ENCODE assay signal across 22 cellular contexts in the genomic region with DNA sequence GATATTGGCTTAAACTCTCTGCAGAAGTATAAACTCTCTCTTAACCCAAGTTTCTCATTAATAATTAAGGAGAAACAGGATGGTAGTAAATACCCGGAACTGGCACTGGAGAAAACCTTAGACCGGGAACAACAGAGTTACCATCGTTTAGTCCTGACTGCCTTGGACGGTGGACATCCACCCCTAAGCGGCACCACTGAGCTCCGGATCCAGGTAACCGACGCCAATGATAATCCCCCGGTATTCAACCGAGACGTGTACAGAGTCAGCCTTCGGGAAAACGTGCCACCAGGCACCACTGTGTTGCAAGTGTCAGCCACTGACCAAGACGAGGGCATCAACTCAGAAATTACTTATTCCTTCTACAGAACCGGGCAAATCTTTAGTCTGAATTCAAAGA. TPM values are rescaled to one million over a fixed set of nuclear protein-coding genes. Genes with fewer than 3 reads are reported as not detected.
DNase-seq lines count a peak whose midpoint lies in the region; FAIRE-seq and TF ChIP-seq lines count a peak whose summit lies in the region.
"Had no signal": no experiment of that assay in that cellular context is flagged by ENCODE, and none has a peak within 500 bp of the region (broad histone marks: within the 10 kb centered on the region; RNA-seq: fewer than 3 reads in every experiment).

No MANE protein-coding gene starts in this region.

- BruUV-seq in Caco-2 (replicated peaks; lab: Mats Ljungman, UMichigan): TSS peak; percentile 45

- H3K4me2 ChIP-seq in osteoblast (ENCODE audit: insufficient read depth, low read length): no peak overlapping the region

- H3K4me1 ChIP-seq in ACC112 (ENCODE audit: control insufficient read depth, insufficient read depth, low read length, unreplicated experiment): no peaks in the 10 kb centered on the region
- no peaks in the 10 kb centered on the region for H3K4me1 ChIP-seq in Caco-2
- no peaks in the 10 kb centered on the region for H3K4me1 ChIP-seq in osteoblast (ENCODE audit: insufficient read depth, low read length)
- no peaks in the 10 kb centered on the region for H3K4me1 ChIP-seq in small intestine (ENCODE audit: control insufficient read depth in 2 of 2, insufficient read depth in 1 of 2, low read depth in 1 of 2, low read length in 1 of 2)
- H3K4me1 ChIP-seq: parathyroid adenoma, sigmoid colon, suprapubic skin had no signal

- POLR2A ChIA-PET in Caco-2 (lab: Charles Lee): no interaction called here

- H2AFZ ChIP-seq in ACC112 (ENCODE audit: low read length, unreplicated experiment) (no peak overlapping the region), osteoblast (ENCODE audit: low read length) (no peak overlapping the region)
- H2AFZ ChIP-seq: parathyroid adenoma had no signal

- peaks cover 79% of the 10 kb centered on the region for H3K27me3 ChIP-seq in ACC112 (ENCODE audit: insufficient read depth, low read length)
- H3K27me3 ChIP-seq in Caco-2 (replicated peaks; ENCODE audit: control insufficient read depth, insufficient read depth, low read length): no peaks in the 10 kb centered on the region
- no peaks in the 10 kb centered on the region for H3K27me3 ChIP-seq in osteoblast (ENCODE audit: insufficient read depth, low read length)
- H3K27me3 ChIP-seq in small intestine (ENCODE audit: control insufficient read depth in 2 of 2, insufficient read depth in 2 of 2, low read length in 2 of 2): peaks cover 0 to 25% of the 10 kb centered on the region in 2 donors

- no peaks in the 10 kb centered on the region for H4K20me1 ChIP-seq in osteoblast (ENCODE audit: insufficient read depth, low read length)

- H3K4me3 ChIP-seq in ACC112 (ENCODE audit: low read depth, low read length) (peak overlapping the region; percentile 45; the same call in 1 of the 2 replicates), Caco-2 (ENCODE audit: low read depth, low read length) (no peak overlapping the region), coronary artery (peak overlapping the region; percentile 53), osteoblast (ENCODE audit: insufficient read depth, low read length) (peak overlapping the region; percentile 51), small intestine (ENCODE audit: low read depth in 1 of 2, low read length in 2 of 2) (no peak overlapping the region)

- H3K9me3 ChIP-seq in Caco-2 (peaks cover 17% of the 10 kb centered on the region), osteoblast (ENCODE audit: low read depth, low read length) (peaks cover 21% of the 10 kb centered on the region), small intestine (ENCODE audit: control insufficient read depth, low read depth) (no peaks in the 10 kb centered on the region)

- H3K4me3 Mint-ChIP-seq in Caco-2 (ENCODE audit: unreplicated experiment): peak overlapping the region; percentile 28

- H3K4me1 Mint-ChIP-seq in Caco-2 (ENCODE audit: low read depth, unreplicated experiment): no peaks in the 10 kb centered on the region
- H3K4me1 Mint-ChIP-seq: memory B cell had no signal

- H3K79me2 ChIP-seq in ACC112 (ENCODE audit: control insufficient read depth, insufficient read depth, low read length, unreplicated experiment): no peaks in the 10 kb centered on the region
- no peaks in the 10 kb centered on the region for H3K79me2 ChIP-seq in osteoblast (ENCODE audit: insufficient read depth, low read length)
- H3K79me2 ChIP-seq: parathyroid adenoma had no signal

- H3K27ac ChIP-seq in ACC112 (ENCODE audit: low read depth, low read length) (no peak overlapping the region), coronary artery (no peak overlapping the region), osteoblast (ENCODE audit: low read depth, low read length) (no peak overlapping the region), small intestine (ENCODE audit: low read depth in 1 of 2, low read length in 1 of 2) (no peak overlapping the region)
- H3K27ac ChIP-seq: GM23248, sigmoid colon, suprapubic skin had no signal

- CTCF ChIA-PET in Caco-2 (lab: Charles Lee): interaction anchor here (0.6 to 2.1 kb wide), 3 partner anchors 126 to 165 kb away, joined by 4 to 9 read pairs (median 6); no protein-coding TSS in a partner anchor

- H3K36me3 Mint-ChIP-seq in Caco-2 (ENCODE audit: insufficient read depth, unreplicated experiment): peaks cover 14% of the 10 kb centered on the region

- no peak for DNase-seq in Caco-2
- DNase-seq in coronary artery (ENCODE audit: low spot score): no peak
- DNase-seq in osteoblast (ENCODE audit: insufficient read length, low spot score, missing footprints): no peak
- no peak for DNase-seq in HuH-7.5 (ENCODE audit: low spot score)
- DNase-seq in small intestine: no peak
- no peak for DNase-seq in activated naive CD4-positive, alpha-beta T cell treated with anti-CD3 and anti-CD28 coated beads, Interleukin-2, amount 50 U/mL, for 16 hours
- DNase-seq: activated B cell treated with CpG ODN at 0.5 μM for 24 hours; activated T-cell treated with anti-CD3 and anti-CD28 coated beads, Interleukin-2, amount 50 U/mL, for 72 hours; erythroblast; GM23248; islet precursor cell; naive thymus-derived CD4-positive, alpha-beta T cell; NCI-H1048; NCI-H187 treated with DMSO at 0.1 percent for 48 hours; NCI-H69; sigmoid colon; stimulated activated CD4-positive, alpha-beta T cell treated with anti-CD3 and anti-CD28 coated beads, Interleukin-1b, Interleukin-23, amount 100 ng/mL, for 48 hours had no signal

- peaks cover 11% of the 10 kb centered on the region for H3K9me3 Mint-ChIP-seq in Caco-2 (ENCODE audit: unreplicated experiment)

- TF ChIP-seq CTCF in Caco-2 (IDR thresholded peaks at IDR 0.05; ENCODE audit: insufficient read depth in 1 of 2, low read depth in 1 of 2, low read length in 1 of 2, severe bottlenecking in 1 of 2, unreplicated experiment in 1 of 2) (no peak), coronary artery (IDR thresholded peaks at IDR 0.05) (no peak), osteoblast (IDR thresholded peaks at IDR 0.05; ENCODE audit: extremely low read depth, low read depth, low read length) (no peak)

- H3K27me3 Mint-ChIP-seq in Caco-2 (ENCODE audit: insufficient read depth, unreplicated experiment): no peaks in the 10 kb centered on the region

- H3K36me3 ChIP-seq in ACC112 (ENCODE audit: insufficient read depth, low read length) (peaks cover 5% of the 10 kb centered on the region; the same call in 1 of the 2 replicates), Caco-2 (ENCODE audit: control insufficient read depth, insufficient read depth, low read length) (no peaks in the 10 kb centered on the region), osteoblast (ENCODE audit: insufficient read depth, low read length) (peaks cover 4% of the 10 kb centered on the region), small intestine (ENCODE audit: control insufficient read depth in 2 of 2, insufficient read depth in 2 of 2, low read length in 2 of 2) (no peaks in the 10 kb centered on the region)
- H3K36me3 ChIP-seq: suprapubic skin had no signal

- no peak overlapping the region for H3K27ac Mint-ChIP-seq in Caco-2 (ENCODE audit: unreplicated experiment)
- H3K27ac Mint-ChIP-seq: activated B cell treated with CpG ODN at 0.5 μM for 24 hours; activated naive CD4-positive, alpha-beta T cell treated with anti-CD3 and anti-CD28 coated beads, Interleukin-2, amount 50 U/mL, for 72 hours; activated T-cell treated with anti-CD3 and anti-CD28 coated beads, Interleukin-2, amount 50 U/mL, for 72 hours; memory B cell had no signal

- FAIRE-seq in small intestine (lab: Jason Lieb, UNC): no peak

- WGBS in small intestine, 3 donors: 30 to 39% (median 31%) methylated on average over 15 of the region's 15 CpGs

- intact Hi-C loops in Caco-2 (cut with micrococcal nuclease; ENCODE audit: unreplicated experiment): no loop called here

RNA-seq across cellular contexts. Expression of a gene that starts 0.9 kb away (rescaled TPM):
- total RNA-seq in Caco-2 (2022): 13.2 and 13.4 TPM in 2 replicates
- 21.5 and 24.2 TPM in 2 replicates for total RNA-seq in osteoblast
- 1 to 10 TPM in 1 of 3 donors, under 1 TPM in 1, not detected in 1; 0.27 to 1.6 TPM for polyA plus RNA-seq in small intestine

RNA-seq across cellular contexts. Expression of a gene that starts 4.0 kb away (rescaled TPM):
- total RNA-seq in Caco-2 (2022) (2.8 and 4.4 TPM in 2 replicates), osteoblast (6.2 and 6.5 TPM in 2 replicates)
- polyA plus RNA-seq in small intestine: under 1 TPM in 1 of 3 donors, not detected in 2; 0.75 TPM
- polyA plus RNA-seq: naive thymus-derived CD4-positive, alpha-beta T cell had no signal

RNA-seq across cellular contexts. Expression of a gene that starts 6.2 kb away (rescaled TPM):
- total RNA-seq in Caco-2 (2022) (0.14 and 0.18 TPM in 2 replicates), osteoblast (3.5 and 3.6 TPM in 2 replicates)
- polyA plus RNA-seq in small intestine: under 1 TPM in 1 of 3 donors, not detected in 2; 0.10 TPM
- total RNA-seq: activated naive CD4-positive, alpha-beta T cell treated with anti-CD3 and anti-CD28 coated beads, Interleukin-2, amount 50 U/mL, for 72 hours; activated T-cell treated with anti-CD3 and anti-CD28 coated beads, Interleukin-2, amount 50 U/mL, for 72 hours had no signal
- polyA plus RNA-seq: naive thymus-derived CD4-positive, alpha-beta T cell had no signal

RNA-seq across cellular contexts. Expression of a gene that starts 9.2 kb away (rescaled TPM):
- 2.5 and 2.8 TPM in 2 replicates for total RNA-seq in Caco-2 (2022)
- 6.2 and 8.0 TPM in 2 replicates for total RNA-seq in osteoblast
- 1 to 10 TPM in 1 of 3 donors, not detected in 2; 1.4 TPM for polyA plus RNA-seq in small intestine

RNA-seq across cellular contexts. Expression of a gene that starts 11.1 kb away (rescaled TPM):
- total RNA-seq in Caco-2 (2022): 0.12 and 0.14 TPM in 2 replicates
- 14.1 and 15.9 TPM in 2 replicates for total RNA-seq in osteoblast
- under 1 TPM in 1 of 3 donors, not detected in 2; 0.75 TPM for polyA plus RNA-seq in small intestine
- total RNA-seq: activated naive CD4-positive, alpha-beta T cell treated with anti-CD3 and anti-CD28 coated beads, Interleukin-2, amount 50 U/mL, for 72 hours; activated T-cell treated with anti-CD3 and anti-CD28 coated beads, Interleukin-2, amount 50 U/mL, for 72 hours had no signal
- polyA plus RNA-seq: naive thymus-derived CD4-positive, alpha-beta T cell had no signal

Comparison
In these comparisons a context has a peak if more than half of its experiments do, and no peak if none do; other contexts are left out.
1. H3K4me3 ChIP-seq: peak in ACC112 (single experiment), coronary artery (single experiment) and osteoblast (single experiment); none in Caco-2 (single experiment) and small intestine (0 of 2).